ENCODE assay signal across 8 cellular contexts in genomic region chr5:96934291-96934694, GRCh38. TPM values are rescaled to one million over a fixed set of nuclear protein-coding genes. Genes with fewer than 3 reads are reported as not detected.
DNase-seq lines count a peak whose midpoint lies in the region; ATAC-seq and TF ChIP-seq lines count a peak whose summit lies in the region.

No MANE protein-coding gene starts in this region.

- TF ChIP-seq CTCF in AG10803 (conservative IDR thresholded peaks at IDR 0.05; ENCODE audit: low read length) = no peak
- no peak for TF ChIP-seq CTCF in esophagus muscularis mucosa (IDR thresholded peaks at IDR 0.05)
- TF ChIP-seq CTCF in parathyroid adenoma (IDR thresholded peaks at IDR 0.05) = no peak

- H2AFZ ChIP-seq in parathyroid adenoma = peak overlapping the region; percentile 90

- H3K4me2 ChIP-seq in parathyroid adenoma (ENCODE audit: low read length) = peak overlapping the region; percentile 92

- H3K36me3 ChIP-seq in SK-N-MC (ENCODE audit: insufficient read depth, low read length) (no peaks in the 10 kb centered on the region), esophagus muscularis mucosa (no peaks in the 10 kb centered on the region), parathyroid adenoma (ENCODE audit: control insufficient read depth, insufficient read depth, low read length) (no peaks in the 10 kb centered on the region)

- peaks cover 42 to 51% (median 49%) of the 10 kb centered on the region in 4 donors for H3K4me1 ChIP-seq in esophagus muscularis mucosa
- peaks cover 23% of the 10 kb centered on the region for H3K4me1 ChIP-seq in parathyroid adenoma

- H3K4me3 ChIP-seq in AG10803 (ENCODE audit: low read length) = peak overlapping the region; percentile 87
- H3K4me3 ChIP-seq in SK-N-MC = peak overlapping the region; percentile 95
- H3K4me3 ChIP-seq in esophagus muscularis mucosa = peak overlapping the region; percentile 87 to 95 (median 92)
- H3K4me3 ChIP-seq in parathyroid adenoma (ENCODE audit: low read depth, low read length) = peak overlapping the region; percentile 98

- TF ChIP-seq EP300 in esophagus muscularis mucosa (IDR thresholded peaks at IDR 0.05) = no peak

- DNase-seq in AG10803 (ENCODE audit: low read depth) (peak; percentile 58), SK-N-MC (ENCODE audit: low read depth, low spot score) (no peak), esophagus muscularis mucosa (ENCODE audit: extremely low spot score) (no peak), ecto neural progenitor cell (ENCODE audit: low spot score) (no peak)
- no peak for DNase-seq in activated CD4-positive, CD25-positive, alpha-beta regulatory T cell treated with anti-CD3 and anti-CD28 coated beads, Interleukin-2, amount 50 U/mL, for 72 hours
- no peak for DNase-seq in stimulated activated CD8-positive, alpha-beta memory T cell treated with anti-CD3 and anti-CD28 coated beads, Interleukin-4, amount 100 ng/mL, for 48 hours

- H3K9me3 ChIP-seq in SK-N-MC (ENCODE audit: low read depth, low read length) (no peaks in the 10 kb centered on the region; the same call in 1 of the 2 replicates), esophagus muscularis mucosa (no peaks in the 10 kb centered on the region), parathyroid adenoma (ENCODE audit: control insufficient read depth, low read length) (no peaks in the 10 kb centered on the region)

- WGBS in esophagus muscularis mucosa = under 1% methylated on average over 9 of the region's 9 CpGs

- H3K27me3 ChIP-seq in esophagus muscularis mucosa (no peaks in the 10 kb centered on the region), parathyroid adenoma (ENCODE audit: control insufficient read depth, insufficient read depth, low read length) (no peaks in the 10 kb centered on the region)

- H3K27ac ChIP-seq in SK-N-MC (0 out of 2 replicates have a peak overlapping the region, but pooled peaks have one; percentile 61), esophagus muscularis mucosa (replicated peaks in 1 of 4) (peak overlapping the region; percentile 97 to 98 (median 98)), parathyroid adenoma (peak overlapping the region; percentile 99)

- H3K9ac ChIP-seq in SK-N-MC (ENCODE audit: insufficient read length) (peak overlapping the region; percentile 68), parathyroid adenoma (peak overlapping the region; percentile 61)

- no peak for TF ChIP-seq POLR2A in esophagus muscularis mucosa (IDR thresholded peaks at IDR 0.05; ENCODE audit: low read depth)

- ATAC-seq in GM21528 (IDR thresholded peaks at IDR 0.05; ENCODE audit: low FRiP score, unreplicated experiment) = peak; percentile 6

- intact Hi-C loops in esophagus muscularis mucosa (cut with DNase I) = loop anchor here (10.0 kb wide), 1 partner anchor 231 kb away; no protein-coding TSS in a partner anchor

- H3K79me2 ChIP-seq in parathyroid adenoma = peaks cover 11% of the 10 kb centered on the region

RNA-seq across cellular contexts. Expression of gene LNPEP, which starts 1.6 kb away (rescaled TPM):
- total RNA-seq in esophagus muscularis mucosa = 10 to 100 TPM; 55.2 to 80.2 (median 65.6) TPM

RNA-seq across cellular contexts. Expression of gene ERAP2, which starts 58.0 kb away (rescaled TPM):
- 10 to 100 TPM in 1 of 4 donors, 1 to 10 TPM in 3; 6.6 to 12.3 (median 7.3) TPM for total RNA-seq in esophagus muscularis mucosa
